16 cellular contexts compared by ENCODE assay signal in the genomic region with DNA sequence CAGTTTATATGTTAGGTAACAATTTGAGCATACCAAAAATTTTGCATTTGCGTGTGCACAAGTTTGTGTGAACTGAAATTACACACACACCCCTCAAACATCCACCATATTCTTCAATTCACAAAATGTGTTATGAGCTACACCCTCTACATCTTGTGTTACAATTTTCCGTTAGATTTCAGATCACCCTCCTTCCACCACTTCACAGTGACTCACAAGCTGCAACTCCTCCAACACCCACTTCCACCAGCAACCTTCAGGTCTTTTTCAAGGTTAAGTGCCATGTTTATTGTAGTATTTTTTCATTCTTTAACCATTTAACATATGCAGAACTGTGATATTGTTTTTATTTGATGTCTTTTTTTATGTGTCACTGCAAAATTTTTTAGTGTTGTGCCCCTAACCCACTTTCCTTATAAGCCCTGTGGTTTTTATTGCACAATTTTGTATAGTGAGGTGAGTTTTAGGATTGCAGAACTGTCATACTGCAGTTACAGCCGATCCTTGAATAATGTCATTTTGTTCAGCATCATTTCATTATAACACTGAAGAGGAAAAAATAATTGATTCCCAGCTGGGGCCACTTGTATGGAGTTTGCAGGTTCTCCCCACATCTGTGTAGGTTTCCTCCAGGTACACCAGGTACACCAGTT.
DNase-seq lines count a peak whose midpoint lies in the region; ATAC-seq and TF ChIP-seq lines count a peak whose summit lies in the region.
"Had no signal": no experiment of that assay in that cellular context is flagged by ENCODE, and none has a peak within 500 bp of the region (broad histone marks: within the 10 kb centered on the region; RNA-seq: fewer than 3 reads in every experiment).

No MANE protein-coding gene starts in this region.

- H2BK5ac ChIP-seq in IMR-90 (ENCODE audit: low read depth, low read length, poor library complexity, severe bottlenecking) (no peak overlapping the region), mesenchymal stem cell (ENCODE audit: low read depth, low read length, poor library complexity, severe bottlenecking) (no peak overlapping the region)

- no peak for TF ChIP-seq RAD21 in IMR-90 (IDR thresholded peaks at IDR 0.05; ENCODE audit: low read length)

- CTCF ChIA-PET in IMR-90 (lab: Yijun Ruan, JAX), result interaction anchor here (1.0 to 1.1 kb wide), 3 partner anchors 149 to 437 kb away, joined by 3 read pairs; no protein-coding TSS in a partner anchor

- no peak overlapping the region for H3K27ac ChIP-seq in IMR-90 (ENCODE audit: insufficient read depth, low read length)
- H3K27ac ChIP-seq in mesenchymal stem cell (ENCODE audit: low read length, poor library complexity, severe bottlenecking), result no peak overlapping the region
- H3K27ac ChIP-seq: A549, coronary artery had no signal

- H3K56ac ChIP-seq in IMR-90 (ENCODE audit: extremely low read depth, insufficient read depth, low read length), result no peak overlapping the region

- H3K18ac ChIP-seq in IMR-90 (ENCODE audit: low read depth, low read length), result no peak overlapping the region
- no peak overlapping the region for H3K18ac ChIP-seq in mesenchymal stem cell (ENCODE audit: low read depth in 1 of 2, low read length in 2 of 2)

- no peak for TF ChIP-seq POLR2A in IMR-90 (IDR thresholded peaks at IDR 0.05; ENCODE audit: low read depth, low read length)

- in situ Hi-C loops in IMR-90 (cut with MboI; ENCODE audit: low sequenced_read_pairs), result loop anchor here (25.0 kb wide), 1 partner anchor 746 kb away; no protein-coding TSS in a partner anchor

- no peak overlapping the region for H4K5ac ChIP-seq in IMR-90 (ENCODE audit: low read depth, low read length)

- H3K9me1 ChIP-seq in IMR-90 (ENCODE audit: insufficient read depth, low read length), result no peaks in the 10 kb centered on the region

- WGBS in IMR-90 (ENCODE audit: extremely low coverage in 2 of 2, insufficient read length in 1 of 2), 2 experiments, result no CpG with 5 or more reads among the region's 3 CpGs
- WGBS in mesenchymal stem cell, result 86% methylated on average over 2 of the region's 3 CpGs

- no peak overlapping the region for H4K8ac ChIP-seq in IMR-90 (ENCODE audit: low read depth in 2 of 2, low read length in 2 of 2)
- H4K8ac ChIP-seq in mesenchymal stem cell (ENCODE audit: low read length), result no peak overlapping the region

- H3K27me3 Mint-ChIP-seq in activated CD4-positive, alpha-beta T cell treated with anti-CD3 and anti-CD28 coated beads, Interleukin-2, amount 10 ng/mL, durations not matched to agents 24 days and 14 days, result no peaks in the 10 kb centered on the region
- no peaks in the 10 kb centered on the region for H3K27me3 Mint-ChIP-seq in activated T-helper 17 cell treated with anti-CD3 and anti-CD28 coated beads, Interleukin-2, amount 50 U/mL, for 72 hours

- BruUV-seq in IMR-90 (replicated peaks; lab: Mats Ljungman, UMichigan), result no TSS peak

- H3K27ac Mint-ChIP-seq in activated CD4-positive, alpha-beta T cell treated with anti-CD3 and anti-CD28 coated beads, Interleukin-2, amount 10 ng/mL, durations not matched to agents 24 days and 14 days, result peak overlapping the region; percentile 57
- no peak overlapping the region for H3K27ac Mint-ChIP-seq in activated T-helper 17 cell treated with anti-CD3 and anti-CD28 coated beads, Interleukin-2, amount 50 U/mL, for 72 hours

- peaks cover 15% of the 10 kb centered on the region for H3K36me3 Mint-ChIP-seq in activated CD4-positive, alpha-beta T cell treated with anti-CD3 and anti-CD28 coated beads, Interleukin-2, amount 10 ng/mL, durations not matched to agents 24 days and 14 days (ENCODE audit: low read depth)
- H3K36me3 Mint-ChIP-seq in activated T-helper 17 cell treated with anti-CD3 and anti-CD28 coated beads, Interleukin-2, amount 50 U/mL, for 72 hours (ENCODE audit: low read depth), result peaks cover 7% of the 10 kb centered on the region

- POLR2A ChIA-PET in IMR-90 (lab: Charles Lee; ENCODE audit: unreplicated experiment), result no interaction called here

- no peak overlapping the region for H3K4me3 Mint-ChIP-seq in activated CD4-positive, alpha-beta T cell treated with anti-CD3 and anti-CD28 coated beads, Interleukin-2, amount 10 ng/mL, durations not matched to agents 24 days and 14 days
- no peak overlapping the region for H3K4me3 Mint-ChIP-seq in activated T-helper 17 cell treated with anti-CD3 and anti-CD28 coated beads, Interleukin-2, amount 50 U/mL, for 72 hours

- no peaks in the 10 kb centered on the region for H3K9me3 Mint-ChIP-seq in activated CD4-positive, alpha-beta T cell treated with anti-CD3 and anti-CD28 coated beads, Interleukin-2, amount 10 ng/mL, durations not matched to agents 24 days and 14 days
- H3K9me3 Mint-ChIP-seq in activated T-helper 17 cell treated with anti-CD3 and anti-CD28 coated beads, Interleukin-2, amount 50 U/mL, for 72 hours, result no peaks in the 10 kb centered on the region

- H3K4ac ChIP-seq in IMR-90 (ENCODE audit: low read depth, low read length) (no peak overlapping the region), mesenchymal stem cell (ENCODE audit: low read depth in 1 of 2, low read length in 2 of 2) (no peak overlapping the region)

- no peak overlapping the region for H3K23ac ChIP-seq in IMR-90 (ENCODE audit: low read depth, low read length)
- no peak overlapping the region for H3K23ac ChIP-seq in mesenchymal stem cell (ENCODE audit: low read length in 2 of 2)

- DNase-seq in activated CD4-positive, alpha-beta T cell treated with anti-CD3 and anti-CD28 coated beads, Interleukin-2, amount 10 ng/mL, durations not matched to agents 24 days and 14 days, result peak; percentile 64
- DNase-seq in activated CD4-positive, alpha-beta T cell treated with anti-CD3 and anti-CD28 coated beads, Interleukin-2, amount 50 U/mL, for 1 hour, result no peak
- DNase-seq in IMR-90 (peak; percentile 8), mesenchymal stem cell (no peak), GM10266 (ENCODE audit: extremely low spot score) (no peak), C1 segment of cervical spinal cord (lab: John Stamatoyannopoulos, UW) (no peak), epidermal melanocyte (ENCODE audit: insufficient read length, low spot score) (no peak)
- DNase-seq: activated CD4-positive, alpha-beta T cell treated with anti-CD3 and anti-CD28 coated beads for 1 hour; H7; Karpas-422; mammary epithelial cell; NK-92 treated with Interleukin-12 subunit alpha and Interleukin-12 subunit beta, amount 100 ng/mL, for 24 hours; small intestine had no signal

- intact Hi-C loops in activated CD4-positive, alpha-beta T cell treated with anti-CD3 and anti-CD28 coated beads, Interleukin-2, amount 10 ng/mL, durations not matched to agents 24 days and 14 days (cut with micrococcal nuclease), result loop anchor here (1.0 to 10.0 kb wide), 7 partner anchors 10 to 711 kb away; a partner anchor contains a TSS
- intact Hi-C loops in IMR-90 (cut with micrococcal nuclease), result loop anchor here (2.0 kb wide), 1 partner anchor 433 kb away; no protein-coding TSS in a partner anchor

- H2BK120ac ChIP-seq in IMR-90 (ENCODE audit: low read depth, low read length) (no peak overlapping the region), mesenchymal stem cell (ENCODE audit: low read depth, low read length) (no peak overlapping the region)

- TF ChIP-seq CTCF in IMR-90 (conservative IDR thresholded peaks at IDR 0.05; ENCODE audit: low read depth, low read length) (no peak), GM10266 (IDR thresholded peaks at IDR 0.05; ENCODE audit: control insufficient read depth, insufficient read depth, low read depth, missing control alignments) (no peak)

- no peak overlapping the region for H2BK15ac ChIP-seq in IMR-90 (ENCODE audit: low read depth, low read length)
- no peak overlapping the region for H2BK15ac ChIP-seq in mesenchymal stem cell (ENCODE audit: low read depth, poor library complexity, severe bottlenecking)

- H3K4me1 Mint-ChIP-seq in activated CD4-positive, alpha-beta T cell treated with anti-CD3 and anti-CD28 coated beads, Interleukin-2, amount 10 ng/mL, durations not matched to agents 24 days and 14 days, result peaks cover 56% of the 10 kb centered on the region
- H3K4me1 Mint-ChIP-seq in activated T-helper 17 cell treated with anti-CD3 and anti-CD28 coated beads, Interleukin-2, amount 50 U/mL, for 72 hours, result peaks cover 33% of the 10 kb centered on the region

- no peak overlapping the region for H3K4me3 ChIP-seq in IMR-90 (ENCODE audit: insufficient read depth, low read depth, low read length)
- no peak overlapping the region for H3K4me3 ChIP-seq in mesenchymal stem cell (ENCODE audit: insufficient read depth in 1 of 2, low read depth in 1 of 2, low read length in 2 of 2)
- H3K4me3 ChIP-seq: A549, coronary artery had no signal

- H2AFZ ChIP-seq in IMR-90 (replicated peaks; ENCODE audit: low read length, poor library complexity) (no peak overlapping the region), mesenchymal stem cell (ENCODE audit: low read depth, low read length) (no peak overlapping the region)

- no peak overlapping the region for H2AK9ac ChIP-seq in IMR-90 (replicated peaks; ENCODE audit: low read depth, low read length, poor library complexity)

- H2AK5ac ChIP-seq in IMR-90 (ENCODE audit: low read depth, low read length), result no peak overlapping the region
- no peak overlapping the region for H2AK5ac ChIP-seq in mesenchymal stem cell (ENCODE audit: low read length, severe bottlenecking)

- H3K4me1 ChIP-seq in IMR-90 (ENCODE audit: control insufficient read depth, insufficient read depth, low read length) (no peaks in the 10 kb centered on the region), mesenchymal stem cell (ENCODE audit: control insufficient read depth, insufficient read depth, low read depth, low read length) (no peaks in the 10 kb centered on the region)

- ATAC-seq in IMR-90 (ENCODE audit: low read depth), result no peak
- ATAC-seq in activated T-helper 17 cell treated with anti-CD3 and anti-CD28 coated beads, Interleukin-2, amount 50 U/mL, for 72 hours (replicated peaks), result peak; percentile 74
- ATAC-seq: A549 had no signal

- H3K14ac ChIP-seq in IMR-90 (replicated peaks; ENCODE audit: low read depth, low read length) (no peak overlapping the region), mesenchymal stem cell (ENCODE audit: low read length in 2 of 2) (no peak overlapping the region)

- no peak overlapping the region for H2BK20ac ChIP-seq in IMR-90 (ENCODE audit: low read depth, low read length)

- H4K91ac ChIP-seq in IMR-90 (ENCODE audit: insufficient read depth, low read depth, low read length) (no peak overlapping the region), mesenchymal stem cell (ENCODE audit: low read length) (no peak overlapping the region)

- no peaks in the 10 kb centered on the region for H3K36me3 ChIP-seq in IMR-90 (ENCODE audit: control insufficient read depth, insufficient read depth, low read length)
- H3K36me3 ChIP-seq in mesenchymal stem cell (ENCODE audit: control insufficient read depth in 1 of 2, insufficient read depth in 2 of 2, low read depth in 1 of 2, low read length in 2 of 2), result no peaks in the 10 kb centered on the region

- dilution Hi-C loops in IMR-90 (cut with HindIII; ENCODE audit: low sequenced_read_pairs, unreplicated experiment), result no loop called here

- no peaks in the 10 kb centered on the region for H3K27me3 ChIP-seq in IMR-90 (ENCODE audit: control insufficient read depth, insufficient read depth, low read length)
- no peaks in the 10 kb centered on the region for H3K27me3 ChIP-seq in mesenchymal stem cell (ENCODE audit: control insufficient read depth in 1 of 2, insufficient read depth in 1 of 2, low read length in 2 of 2)

- H3K79me1 ChIP-seq in IMR-90 (ENCODE audit: low read depth in 1 of 2, low read length in 2 of 2) (no peaks in the 10 kb centered on the region), mesenchymal stem cell (replicated peaks; ENCODE audit: low read length, poor library complexity, severe bottlenecking) (no peaks in the 10 kb centered on the region)

- H4K20me1 ChIP-seq in IMR-90 (ENCODE audit: insufficient read depth, low read length), result no peaks in the 10 kb centered on the region

- H3K9me3 ChIP-seq in IMR-90 (ENCODE audit: control insufficient read depth, insufficient read depth, low read length), result no peaks in the 10 kb centered on the region
- no peaks in the 10 kb centered on the region for H3K9me3 ChIP-seq in mesenchymal stem cell (ENCODE audit: control insufficient read depth, low read length)
- H3K9me3 ChIP-seq: A549 had no signal

- H3K9ac ChIP-seq in IMR-90 (ENCODE audit: low read depth, low read length) (no peak overlapping the region), mesenchymal stem cell (ENCODE audit: low read length) (peak overlapping the region; percentile 17)

- no peak overlapping the region for H2BK12ac ChIP-seq in mesenchymal stem cell (ENCODE audit: low read length in 2 of 2)

- no peak overlapping the region for H3K4me2 ChIP-seq in IMR-90 (ENCODE audit: low read depth, low read length)
- no peak overlapping the region for H3K4me2 ChIP-seq in mesenchymal stem cell (ENCODE audit: low read length, poor library complexity, severe bottlenecking)
- H3K4me2 ChIP-seq: A549 had no signal

Comparison
In these comparisons a context has a peak if more than half of its experiments do, and no peak if none do; other contexts are left out.
1. DNase-seq: peak in activated CD4-positive, alpha-beta T cell treated with anti-CD3 and anti-CD28 coated beads, Interleukin-2, amount 10 ng/mL, durations not matched to agents 24 days and 14 days (single experiment) and IMR-90 (single experiment); none in activated CD4-positive, alpha-beta T cell treated with anti-CD3 and anti-CD28 coated beads, Interleukin-2, amount 50 U/mL, for 1 hour (single experiment), mesenchymal stem cell (single experiment), GM10266 (single experiment), C1 segment of cervical spinal cord (0 of 14) and epidermal melanocyte (single experiment).